Comparison of ENCODE assay signal across 15 cellular contexts in the genomic region with DNA sequence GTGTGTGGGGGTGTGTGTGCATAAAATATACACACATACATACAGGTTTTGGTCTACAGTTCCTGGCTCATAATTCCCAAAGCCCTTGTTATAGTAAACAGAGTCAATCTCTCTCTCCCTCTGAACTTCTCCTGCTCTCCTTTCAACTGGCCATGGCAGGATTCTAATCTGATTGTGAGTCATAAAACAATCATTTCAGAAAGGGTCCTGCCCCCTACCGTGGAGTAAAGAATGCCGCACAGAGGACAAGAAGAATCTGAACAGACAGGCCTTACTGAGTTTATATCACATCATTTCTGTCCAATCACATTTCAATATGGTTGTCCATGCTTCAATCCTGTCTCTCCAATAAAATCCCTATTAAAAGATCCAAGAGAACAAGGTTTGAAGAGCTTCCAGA.
DNase-seq lines count a peak whose midpoint lies in the region; ATAC-seq and TF ChIP-seq lines count a peak whose summit lies in the region.
"Had no signal": no experiment of that assay in that cellular context is flagged by ENCODE, and none has a peak within 500 bp of the region (broad histone marks: within the 10 kb centered on the region; RNA-seq: fewer than 3 reads in every experiment).

No MANE protein-coding gene starts in this region.

- no peak overlapping the region for H3K4me3 ChIP-seq in OCI-LY3 (ENCODE audit: low read length)
- no peak overlapping the region for H3K4me3 ChIP-seq in trophoblast cell (ENCODE audit: low read depth, low read length)
- H3K4me3 ChIP-seq: upper lobe of left lung had no signal

- no peaks in the 10 kb centered on the region for H3K27me3 Mint-ChIP-seq in activated T-helper 1 cell treated with anti-CD3 and anti-CD28 coated beads, Interleukin-12 subunit alpha, Interleukin-12 subunit beta, Interleukin-2, Interleukin-4 antibody, amounts not matched to agents 30 ng/mL and 10 ng/mL and 1 ng/mL, durations not matched to agents 14 hours and 24 hours and 36 hours (ENCODE audit: insufficient read depth)
- H3K27me3 Mint-ChIP-seq: brain had no signal

- no peak overlapping the region for H3K27ac ChIP-seq in OCI-LY3 (ENCODE audit: low read length)
- H3K27ac ChIP-seq in trophoblast cell (ENCODE audit: low read depth, low read length) = no peak overlapping the region
- H3K27ac ChIP-seq: upper lobe of left lung had no signal

- no peaks in the 10 kb centered on the region for H3K27me3 ChIP-seq in OCI-LY3 (ENCODE audit: low read depth, low read length)
- no peaks in the 10 kb centered on the region for H3K27me3 ChIP-seq in trophoblast cell (ENCODE audit: insufficient read depth, low read length)
- H3K27me3 ChIP-seq: upper lobe of left lung had no signal

- ATAC-seq in GM19397 (IDR thresholded peaks at IDR 0.05; ENCODE audit: unreplicated experiment) = no peak
- ATAC-seq: esophagus mucosa, WTC11 had no signal

- no peak overlapping the region for H3K4me2 ChIP-seq in OCI-LY3 (ENCODE audit: low read length)
- no peak overlapping the region for H3K4me2 ChIP-seq in trophoblast cell (ENCODE audit: low read length)

- no peak overlapping the region for H3K9ac ChIP-seq in OCI-LY3 (ENCODE audit: low read length)
- H3K9ac ChIP-seq in trophoblast cell (ENCODE audit: low read length) = no peak overlapping the region

- no peak overlapping the region for H4K91ac ChIP-seq in trophoblast cell (ENCODE audit: low read depth, low read length)

- H2AFZ ChIP-seq in OCI-LY3 (ENCODE audit: low read depth, low read length) = no peak overlapping the region
- no peak overlapping the region for H2AFZ ChIP-seq in trophoblast cell (ENCODE audit: insufficient read depth, low read length, poor library complexity)

- no peaks in the 10 kb centered on the region for H3K79me1 ChIP-seq in trophoblast cell (ENCODE audit: low read length)

- intact Hi-C loops in activated T-helper 1 cell treated with anti-CD3 and anti-CD28 coated beads, Interleukin-12 subunit alpha, Interleukin-12 subunit beta, Interleukin-2, Interleukin-4 antibody, amounts not matched to agents 30 ng/mL and 10 ng/mL and 1 ng/mL, durations not matched to agents 14 hours and 24 hours and 36 hours (cut with micrococcal nuclease) = no loop called here

- H3K9me3 ChIP-seq in OCI-LY3 (ENCODE audit: insufficient read depth, low read length) = no peaks in the 10 kb centered on the region
- no peaks in the 10 kb centered on the region for H3K9me3 ChIP-seq in trophoblast cell (ENCODE audit: insufficient read depth, low read depth, low read length)
- H3K9me3 ChIP-seq: upper lobe of left lung had no signal

- no peak overlapping the region for H2BK12ac ChIP-seq in trophoblast cell (ENCODE audit: low read length)

- no peak overlapping the region for H3K4me3 Mint-ChIP-seq in activated T-helper 1 cell treated with anti-CD3 and anti-CD28 coated beads, Interleukin-12 subunit alpha, Interleukin-12 subunit beta, Interleukin-2, Interleukin-4 antibody, amounts not matched to agents 30 ng/mL and 10 ng/mL and 1 ng/mL, durations not matched to agents 14 hours and 24 hours and 36 hours
- H3K4me3 Mint-ChIP-seq: brain, WTC11 had no signal

- no peak overlapping the region for H2AK5ac ChIP-seq in trophoblast cell (ENCODE audit: low read length)

- H3K14ac ChIP-seq in trophoblast cell (ENCODE audit: low read length) = no peak overlapping the region

- H3K36me3 Mint-ChIP-seq in activated T-helper 1 cell treated with anti-CD3 and anti-CD28 coated beads, Interleukin-12 subunit alpha, Interleukin-12 subunit beta, Interleukin-2, Interleukin-4 antibody, amounts not matched to agents 30 ng/mL and 10 ng/mL and 1 ng/mL, durations not matched to agents 14 hours and 24 hours and 36 hours (ENCODE audit: low read depth) = no peaks in the 10 kb centered on the region
- H3K36me3 Mint-ChIP-seq: brain, WTC11 had no signal

- DNase-seq in DMS53 (lab: John Stamatoyannopoulos, UW) (peak; percentile 35), DMS53 treated with DMSO at 0.1 percent for 48 hours (lab: John Stamatoyannopoulos, UW; ENCODE audit: unreplicated experiment) (no peak), dedifferentiated amniotic fluid mesenchymal stem cell (ENCODE audit: extremely low spot score) (peak; percentile 27), trophoblast cell (peak; percentile 37 to 73), anterior cingulate cortex (lab: John Stamatoyannopoulos, UW) (no peak)
- DNase-seq in activated T-helper 1 cell treated with anti-CD3 and anti-CD28 coated beads, Interleukin-12 subunit alpha, Interleukin-12 subunit beta, Interleukin-2, Interleukin-4 antibody, amounts not matched to agents 30 ng/mL and 10 ng/mL and 1 ng/mL, durations not matched to agents 14 hours and 24 hours and 36 hours (ENCODE audit: low spot score) = no peak
- DNase-seq: 8988T; activated T-cell treated with anti-CD3 and anti-CD28 coated beads, Interleukin-2, amount 50 U/mL, for 1 hour; Right ventricle myocardium superior; upper lobe of left lung had no signal

- no peak overlapping the region for H3K23ac ChIP-seq in trophoblast cell (ENCODE audit: low read length)

- peaks cover 12% of the 10 kb centered on the region for H3K9me3 Mint-ChIP-seq in activated T-helper 1 cell treated with anti-CD3 and anti-CD28 coated beads, Interleukin-12 subunit alpha, Interleukin-12 subunit beta, Interleukin-2, Interleukin-4 antibody, amounts not matched to agents 30 ng/mL and 10 ng/mL and 1 ng/mL, durations not matched to agents 14 hours and 24 hours and 36 hours

- no peak overlapping the region for H3K27ac Mint-ChIP-seq in activated T-helper 1 cell treated with anti-CD3 and anti-CD28 coated beads, Interleukin-12 subunit alpha, Interleukin-12 subunit beta, Interleukin-2, Interleukin-4 antibody, amounts not matched to agents 30 ng/mL and 10 ng/mL and 1 ng/mL, durations not matched to agents 14 hours and 24 hours and 36 hours
- H3K27ac Mint-ChIP-seq: brain, WTC11 had no signal

- no peak overlapping the region for H2BK5ac ChIP-seq in trophoblast cell (ENCODE audit: low read depth, low read length, poor library complexity)

- H3K4me1 Mint-ChIP-seq in activated T-helper 1 cell treated with anti-CD3 and anti-CD28 coated beads, Interleukin-12 subunit alpha, Interleukin-12 subunit beta, Interleukin-2, Interleukin-4 antibody, amounts not matched to agents 30 ng/mL and 10 ng/mL and 1 ng/mL, durations not matched to agents 14 hours and 24 hours and 36 hours (ENCODE audit: low read depth) = no peaks in the 10 kb centered on the region
- H3K4me1 Mint-ChIP-seq: brain, WTC11 had no signal

- no peak overlapping the region for H4K8ac ChIP-seq in trophoblast cell (ENCODE audit: low read depth, low read length)

- no peak overlapping the region for H2BK120ac ChIP-seq in trophoblast cell (ENCODE audit: insufficient read depth, low read length, poor library complexity)

- H3K4ac ChIP-seq in trophoblast cell (ENCODE audit: low read depth, low read length) = no peak overlapping the region

- no CpG with 5 or more reads among the region's 2 CpGs for whole genome bisulfite sequencing in trophoblast cell (ENCODE audit: extremely low coverage, insufficient coverage, insufficient read length)

- peak; percentile 22; the same call in 1 of the 2 replicates for TF ChIP-seq CTCF in OCI-LY3 (IDR thresholded peaks at IDR 0.05; ENCODE audit: low read depth, low read length)

- H4K20me1 ChIP-seq in OCI-LY3 (ENCODE audit: insufficient read depth, low read length) = no peaks in the 10 kb centered on the region

- H3K4me1 ChIP-seq in OCI-LY3 (ENCODE audit: low read length) (no peaks in the 10 kb centered on the region), trophoblast cell (ENCODE audit: control insufficient read depth in 1 of 2, insufficient read depth in 2 of 2, low read length in 2 of 2) (no peaks in the 10 kb centered on the region)
- H3K4me1 ChIP-seq: upper lobe of left lung had no signal

- no peaks in the 10 kb centered on the region for H3K79me2 ChIP-seq in OCI-LY3 (ENCODE audit: low read length)
- H3K79me2 ChIP-seq in trophoblast cell (ENCODE audit: control insufficient read depth, insufficient read depth, low read length, poor library complexity) = no peaks in the 10 kb centered on the region

- H3K36me3 ChIP-seq in OCI-LY3 (replicated peaks; ENCODE audit: low read depth, low read length) (no peaks in the 10 kb centered on the region), trophoblast cell (ENCODE audit: control insufficient read depth in 1 of 2, insufficient read depth in 2 of 2, low read length in 2 of 2) (no peaks in the 10 kb centered on the region)
- H3K36me3 ChIP-seq: upper lobe of left lung had no signal

- H3K18ac ChIP-seq in trophoblast cell (ENCODE audit: low read length) = no peak overlapping the region

- H4K12ac ChIP-seq in trophoblast cell (ENCODE audit: low read depth, low read length) = no peak overlapping the region

Comparison
In these comparisons a context has a peak if more than half of its experiments do, and no peak if none do; other contexts are left out.
1. DNase-seq: peak in DMS53 (single experiment), dedifferentiated amniotic fluid mesenchymal stem cell (single experiment) and trophoblast cell (2 of 2); none in DMS53 treated with DMSO at 0.1 percent for 48 hours (single experiment), anterior cingulate cortex (0 of 58) and activated T-helper 1 cell treated with anti-CD3 and anti-CD28 coated beads, Interleukin-12 subunit alpha, Interleukin-12 subunit beta, Interleukin-2, Interleukin-4 antibody, amounts not matched to agents 30 ng/mL and 10 ng/mL and 1 ng/mL, durations not matched to agents 14 hours and 24 hours and 36 hours (single experiment).